In the genomic region with DNA sequence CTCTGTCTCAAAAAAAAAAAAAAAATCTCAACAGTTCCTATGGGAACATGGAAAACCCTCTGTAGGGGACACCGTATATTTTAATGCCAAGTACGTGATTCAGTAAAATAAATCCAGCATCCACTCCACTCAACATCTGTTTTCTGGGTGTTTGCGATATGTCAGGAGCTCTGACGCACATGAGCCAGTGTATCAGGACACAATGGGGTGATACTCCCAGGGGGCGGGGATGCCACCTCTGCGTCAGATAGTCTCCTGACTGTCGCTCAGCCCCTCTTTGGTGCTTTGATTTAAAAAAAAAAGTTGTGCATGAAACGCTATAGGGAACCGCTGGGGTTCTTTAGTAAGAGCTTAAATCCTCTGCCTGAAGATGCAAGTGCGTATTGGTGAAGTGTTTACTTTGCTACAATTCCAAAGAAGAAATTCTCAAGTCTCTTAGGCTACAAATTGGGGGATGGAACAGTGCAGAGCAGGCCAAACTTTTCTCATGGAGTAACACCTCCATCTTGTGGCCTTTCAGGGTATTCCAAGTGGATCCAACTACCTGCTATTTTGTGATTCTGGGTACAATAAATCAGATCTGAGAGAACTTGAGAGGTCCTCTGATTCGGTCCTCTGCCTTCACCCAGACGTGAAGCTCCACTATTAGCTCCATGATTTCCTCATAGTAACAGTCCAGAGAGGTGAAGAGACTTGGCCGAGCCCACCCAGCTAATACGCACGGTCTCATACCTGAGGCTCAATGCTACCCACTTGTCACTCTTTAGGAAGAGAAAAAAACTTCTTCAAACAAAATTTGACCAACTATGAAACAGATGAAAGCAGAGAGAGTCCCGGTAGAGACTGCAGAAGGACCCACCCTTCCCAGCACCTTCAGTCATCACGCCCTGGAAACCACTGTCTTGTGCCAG, we compare ENCODE assay signal across 1 cellular context.
A peak's percentile ranks its signal among the peaks of the same experiment; 100 is the strongest.
TF ChIP-seq lines count a peak whose summit lies in the region.

No MANE protein-coding gene starts in this region.

TF ChIP-seq in K562, 482 proteins besides CTCF, POLR2A, EP300 and RAD21:
- TF ChIP-seq CAMTA2 (CRISPR knock-in tag; conservative IDR thresholded peaks at IDR 0.05) (no peak), ZNF274 (IDR thresholded peaks at IDR 0.05; ENCODE audit: borderline replicate concordance, low read depth, low read length) (no peak), BDP1 (IDR thresholded peaks at IDR 0.05; ENCODE audit: insufficient read depth, insufficient read length) (no peak), ZNF778 (CRISPR knock-in tag; IDR thresholded peaks at IDR 0.05) (no peak), ID3 (CRISPR knock-in tag; IDR thresholded peaks at IDR 0.05) (no peak), ID3 (tag; IDR thresholded peaks at IDR 0.05) (no peak), HCFC1 (IDR thresholded peaks at IDR 0.05; ENCODE audit: low read depth, low read length) (no peak), SMC3 (conservative IDR thresholded peaks at IDR 0.05; ENCODE audit: insufficient read depth, low read depth, low read length) (peak; percentile 57), PTRF (tag; IDR thresholded peaks at IDR 0.05) (no peak), MEIS2 (IDR thresholded peaks at IDR 0.05; ENCODE audit: partially characterized antibody) (peak; percentile 17), NR2C1 (IDR thresholded peaks at IDR 0.05) (no peak), NR2C1 (tag; IDR thresholded peaks at IDR 0.05) (no peak), MECOM (CRISPR knock-in tag; IDR thresholded peaks at IDR 0.05) (no peak), GTF2E2 (tag; IDR thresholded peaks at IDR 0.05) (no peak), ZC3H8 (IDR thresholded peaks at IDR 0.05) (no peak), DACH1 (IDR thresholded peaks at IDR 0.05; ENCODE audit: partially characterized antibody) (no peak), ZBTB5 (IDR thresholded peaks at IDR 0.05) (no peak), SREBF1 (IDR thresholded peaks at IDR 0.05; ENCODE audit: borderline replicate concordance, low read depth, low read length) (no peak), SLC30A9 (CRISPR knock-in tag; IDR thresholded peaks at IDR 0.05) (no peak), KLF6 (CRISPR knock-in tag; IDR thresholded peaks at IDR 0.05; ENCODE audit: borderline replicate concordance) (no peak), KLF1 (tag; IDR thresholded peaks at IDR 0.05) (no peak), ZNF174 (CRISPR knock-in tag; IDR thresholded peaks at IDR 0.05) (no peak), ZNF41 (CRISPR knock-in tag; conservative IDR thresholded peaks at IDR 0.05) (no peak), NCOA2 (IDR thresholded peaks at IDR 0.05; ENCODE audit: partially characterized antibody in 2 of 2) (no peak)
- TF ChIP-seq, protein P1, sequence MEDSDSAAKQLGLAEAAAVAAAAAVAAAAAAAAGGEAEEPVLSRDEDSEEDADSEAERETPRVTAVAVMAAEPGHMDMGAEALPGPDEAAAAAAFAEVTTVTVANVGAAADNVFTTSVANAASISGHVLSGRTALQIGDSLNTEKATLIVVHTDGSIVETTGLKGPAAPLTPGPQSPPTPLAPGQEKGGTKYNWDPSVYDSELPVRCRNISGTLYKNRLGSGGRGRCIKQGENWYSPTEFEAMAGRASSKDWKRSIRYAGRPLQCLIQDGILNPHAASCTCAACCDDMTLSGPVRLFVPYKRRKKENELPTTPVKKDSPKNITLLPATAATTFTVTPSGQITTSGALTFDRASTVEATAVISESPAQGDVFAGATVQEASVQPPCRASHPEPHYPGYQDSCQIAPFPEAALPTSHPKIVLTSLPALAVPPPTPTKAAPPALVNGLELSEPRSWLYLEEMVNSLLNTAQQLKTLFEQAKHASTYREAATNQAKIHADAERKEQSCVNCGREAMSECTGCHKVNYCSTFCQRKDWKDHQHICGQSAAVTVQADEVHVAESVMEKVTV (CRISPR knock-in tag; IDR thresholded peaks at IDR 0.05): peak; percentile 72
- TF ChIP-seq, protein P2, sequence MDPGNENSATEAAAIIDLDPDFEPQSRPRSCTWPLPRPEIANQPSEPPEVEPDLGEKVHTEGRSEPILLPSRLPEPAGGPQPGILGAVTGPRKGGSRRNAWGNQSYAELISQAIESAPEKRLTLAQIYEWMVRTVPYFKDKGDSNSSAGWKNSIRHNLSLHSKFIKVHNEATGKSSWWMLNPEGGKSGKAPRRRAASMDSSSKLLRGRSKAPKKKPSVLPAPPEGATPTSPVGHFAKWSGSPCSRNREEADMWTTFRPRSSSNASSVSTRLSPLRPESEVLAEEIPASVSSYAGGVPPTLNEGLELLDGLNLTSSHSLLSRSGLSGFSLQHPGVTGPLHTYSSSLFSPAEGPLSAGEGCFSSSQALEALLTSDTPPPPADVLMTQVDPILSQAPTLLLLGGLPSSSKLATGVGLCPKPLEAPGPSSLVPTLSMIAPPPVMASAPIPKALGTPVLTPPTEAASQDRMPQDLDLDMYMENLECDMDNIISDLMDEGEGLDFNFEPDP (CRISPR knock-in tag; IDR thresholded peaks at IDR 0.05): no peak
- TF ChIP-seq, protein P3, sequence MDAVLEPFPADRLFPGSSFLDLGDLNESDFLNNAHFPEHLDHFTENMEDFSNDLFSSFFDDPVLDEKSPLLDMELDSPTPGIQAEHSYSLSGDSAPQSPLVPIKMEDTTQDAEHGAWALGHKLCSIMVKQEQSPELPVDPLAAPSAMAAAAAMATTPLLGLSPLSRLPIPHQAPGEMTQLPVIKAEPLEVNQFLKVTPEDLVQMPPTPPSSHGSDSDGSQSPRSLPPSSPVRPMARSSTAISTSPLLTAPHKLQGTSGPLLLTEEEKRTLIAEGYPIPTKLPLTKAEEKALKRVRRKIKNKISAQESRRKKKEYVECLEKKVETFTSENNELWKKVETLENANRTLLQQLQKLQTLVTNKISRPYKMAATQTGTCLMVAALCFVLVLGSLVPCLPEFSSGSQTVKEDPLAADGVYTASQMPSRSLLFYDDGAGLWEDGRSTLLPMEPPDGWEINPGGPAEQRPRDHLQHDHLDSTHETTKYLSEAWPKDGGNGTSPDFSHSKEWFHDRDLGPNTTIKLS (IDR thresholded peaks at IDR 0.05; ENCODE audit: borderline replicate concordance, low read depth): no peak
- TF ChIP-seq, protein P4, sequence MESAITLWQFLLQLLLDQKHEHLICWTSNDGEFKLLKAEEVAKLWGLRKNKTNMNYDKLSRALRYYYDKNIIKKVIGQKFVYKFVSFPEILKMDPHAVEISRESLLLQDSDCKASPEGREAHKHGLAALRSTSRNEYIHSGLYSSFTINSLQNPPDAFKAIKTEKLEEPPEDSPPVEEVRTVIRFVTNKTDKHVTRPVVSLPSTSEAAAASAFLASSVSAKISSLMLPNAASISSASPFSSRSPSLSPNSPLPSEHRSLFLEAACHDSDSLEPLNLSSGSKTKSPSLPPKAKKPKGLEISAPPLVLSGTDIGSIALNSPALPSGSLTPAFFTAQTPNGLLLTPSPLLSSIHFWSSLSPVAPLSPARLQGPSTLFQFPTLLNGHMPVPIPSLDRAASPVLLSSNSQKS (CRISPR knock-in tag; IDR thresholded peaks at IDR 0.05): no peak
- TF ChIP-seq, protein P5, sequence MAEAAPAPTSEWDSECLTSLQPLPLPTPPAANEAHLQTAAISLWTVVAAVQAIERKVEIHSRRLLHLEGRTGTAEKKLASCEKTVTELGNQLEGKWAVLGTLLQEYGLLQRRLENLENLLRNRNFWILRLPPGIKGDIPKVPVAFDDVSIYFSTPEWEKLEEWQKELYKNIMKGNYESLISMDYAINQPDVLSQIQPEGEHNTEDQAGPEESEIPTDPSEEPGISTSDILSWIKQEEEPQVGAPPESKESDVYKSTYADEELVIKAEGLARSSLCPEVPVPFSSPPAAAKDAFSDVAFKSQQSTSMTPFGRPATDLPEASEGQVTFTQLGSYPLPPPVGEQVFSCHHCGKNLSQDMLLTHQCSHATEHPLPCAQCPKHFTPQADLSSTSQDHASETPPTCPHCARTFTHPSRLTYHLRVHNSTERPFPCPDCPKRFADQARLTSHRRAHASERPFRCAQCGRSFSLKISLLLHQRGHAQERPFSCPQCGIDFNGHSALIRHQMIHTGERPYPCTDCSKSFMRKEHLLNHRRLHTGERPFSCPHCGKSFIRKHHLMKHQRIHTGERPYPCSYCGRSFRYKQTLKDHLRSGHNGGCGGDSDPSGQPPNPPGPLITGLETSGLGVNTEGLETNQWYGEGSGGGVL (CRISPR knock-in tag; IDR thresholded peaks at IDR 0.05): no peak
